In the genomic region with DNA sequence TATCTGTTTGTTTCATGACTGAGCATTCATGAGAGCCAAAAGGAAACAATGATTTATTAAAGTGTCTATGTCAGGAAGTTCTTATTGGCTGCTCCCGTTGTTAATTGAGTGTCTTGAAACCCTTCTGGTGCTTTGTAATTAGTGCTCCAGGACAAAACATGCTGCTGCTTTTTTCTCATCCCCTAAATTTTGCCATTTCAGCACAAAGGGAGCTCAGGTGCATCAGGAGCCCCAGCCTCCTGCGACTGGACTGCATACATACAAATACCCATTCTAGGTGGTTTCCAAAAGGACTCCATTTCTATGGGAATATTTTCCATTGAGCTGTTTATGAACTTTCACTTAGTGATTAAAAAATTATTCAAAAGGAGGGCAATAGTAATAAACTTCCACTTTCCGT, we compare ENCODE assay signal across 2 cellular contexts.
TF ChIP-seq lines count a peak whose summit lies in the region.

No MANE protein-coding gene starts in this region.

TF ChIP-seq in HepG2, 621 proteins besides CTCF, POLR2A, EP300 and RAD21:
- TF ChIP-seq MAFK (conservative IDR thresholded peaks at IDR 0.05 in 1 of 2, IDR thresholded peaks at IDR 0.05 in 1 of 2; ENCODE audit: low read length in 2 of 2) (peak; percentile 67 to 73; a peak in 3 of 4 replicates), ZNF260 (CRISPR knock-in tag; IDR thresholded peaks at IDR 0.05; ENCODE audit: borderline replicate concordance, low read depth) (no peak), KLF9 (CRISPR knock-in tag; IDR thresholded peaks at IDR 0.05; ENCODE audit: low read depth) (no peak), MAFF (IDR thresholded peaks at IDR 0.05; ENCODE audit: low read depth, low read length) (peak; percentile 65), ZNF75D (CRISPR knock-in tag; IDR thresholded peaks at IDR 0.05; ENCODE audit: borderline replicate concordance) (no peak)
TF ChIP-seq in HepG2: peak in this region for 2.

TF ChIP-seq in endothelial cell of umbilical vein, 7 proteins besides CTCF, POLR2A, EP300 and RAD21:
- TF ChIP-seq MAX (IDR thresholded peaks at IDR 0.05; ENCODE audit: insufficient read depth, insufficient read length): no peak
- no peak for TF ChIP-seq MYC (IDR thresholded peaks at IDR 0.05; ENCODE audit: low read depth, low read length)
- no peak for TF ChIP-seq JUN (IDR thresholded peaks at IDR 0.05; ENCODE audit: borderline replicate concordance, insufficient read depth, insufficient read length, low read depth)
- TF ChIP-seq FOS (IDR thresholded peaks at IDR 0.05; ENCODE audit: borderline replicate concordance, insufficient read depth, low read length): no peak
- TF ChIP-seq EZH2 (IDR thresholded peaks at IDR 0.05; ENCODE audit: borderline replicate concordance, low read depth, low read length, severe bottlenecking): no peak
- no peak for TF ChIP-seq POLR2AphosphoS5 (IDR thresholded peaks at IDR 0.05; ENCODE audit: insufficient read depth, low read depth, low read length)
- TF ChIP-seq GATA2 (IDR thresholded peaks at IDR 0.05; ENCODE audit: insufficient read depth, insufficient read length, low read depth, low read length): no peak
TF ChIP-seq in endothelial cell of umbilical vein: peak in this region for 0.
